In the genomic region with DNA sequence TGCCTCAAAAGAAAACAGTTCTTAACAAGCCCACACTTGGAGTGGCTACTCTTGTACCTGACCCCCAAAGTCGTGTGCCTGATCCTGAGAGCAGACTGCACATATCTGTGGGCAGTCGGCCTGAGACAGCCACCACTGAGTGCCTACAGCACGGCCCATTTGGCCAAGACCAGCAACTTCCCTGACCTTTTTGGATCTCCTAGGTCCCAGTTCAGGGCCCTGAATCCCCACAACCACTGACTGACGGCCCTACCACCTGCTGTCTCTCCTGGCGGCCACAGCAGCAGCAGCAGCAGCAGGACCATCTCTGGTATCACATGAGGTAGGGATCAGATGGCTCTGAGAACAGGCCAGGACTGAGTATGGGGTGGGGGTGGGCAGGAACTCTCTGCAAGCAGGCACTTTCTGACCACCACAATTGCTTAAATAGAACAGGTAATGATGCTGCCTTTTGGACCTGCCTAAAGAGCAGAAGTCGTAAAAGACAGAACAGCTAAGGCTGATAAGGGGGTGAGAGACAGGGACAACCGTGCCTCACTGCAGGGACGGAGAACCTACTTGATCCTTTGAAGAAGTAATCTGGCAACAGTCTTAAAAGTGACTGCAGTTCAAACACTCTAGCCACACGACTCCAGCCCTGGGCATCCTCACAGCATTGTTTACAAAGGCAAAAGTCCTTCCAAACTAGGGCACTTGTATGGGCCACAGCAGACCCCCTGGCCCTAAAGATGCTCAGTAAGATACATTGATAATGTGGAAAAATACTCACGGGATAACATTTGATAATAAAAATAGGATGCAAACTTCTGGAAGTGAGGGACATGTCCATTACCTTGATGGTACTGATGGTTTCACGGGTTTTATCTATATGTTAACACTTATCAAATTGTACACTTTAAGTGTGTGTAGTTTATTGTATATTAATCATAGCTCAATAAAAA, we compare ENCODE assay signal across 10 cellular contexts. TPM values are rescaled to one million over a fixed set of nuclear protein-coding genes. Genes with fewer than 3 reads are reported as not detected.
DNase-seq lines count a peak whose midpoint lies in the region; ATAC-seq and TF ChIP-seq lines count a peak whose summit lies in the region.
"Not testable (repeated sequence)": the region's sequence is repeated elsewhere in the genome, so short reads cannot be mapped to it uniquely, and the experiment has no call there.
"Had no signal": no experiment of that assay in that cellular context is flagged by ENCODE, and none has a peak within 500 bp of the region (broad histone marks: within the 10 kb centered on the region; RNA-seq: fewer than 3 reads in every experiment).

No MANE protein-coding gene starts in this region.

- peak; percentile 36 for DNase-seq in H9
- DNase-seq in WERI-Rb-1: peak; percentile 73
- peak; percentile 0 to 10 for DNase-seq in activated T-cell treated with anti-CD3 and anti-CD28 coated beads, Interleukin-2, amount 50 U/mL, for 72 hours
- peak; percentile 96 for DNase-seq in chondrocyte (ENCODE audit: low spot score)
- DNase-seq in heart left ventricle: peak in 4 of 5 donors; percentile 6 to 25 (median 16)
- DNase-seq in mesenteric fat pad (ENCODE audit: low spot score): peak; percentile 90
- peak; percentile 3 for DNase-seq in prostate gland (ENCODE audit: low spot score)
- DNase-seq in upper lobe of right lung: peak; percentile 66

- H3K4me1 ChIP-seq in H9 (ENCODE audit: insufficient read depth, low read length): not testable (repeated sequence)
- H3K4me1 ChIP-seq in heart left ventricle (peaks cover 4 to 38% (median 20%) of the 10 kb centered on the region in 12 donors), prostate gland (replicated peaks) (peaks cover 14% of the 10 kb centered on the region), upper lobe of right lung (peaks cover 23% of the 10 kb centered on the region)

- H3K4me3 ChIP-seq in WERI-Rb-1 (ENCODE audit: low read depth, low read length); heart left ventricle; prostate gland; upper lobe of right lung: not testable (repeated sequence)

- H3K79me2 ChIP-seq in H9 (ENCODE audit: insufficient read depth, low read length): not testable (repeated sequence)

- not testable (repeated sequence) for TF ChIP-seq POLR2A in heart left ventricle (IDR thresholded peaks at IDR 0.05); prostate gland (IDR thresholded peaks at IDR 0.05)

- not testable (repeated sequence) for H3K36me3 ChIP-seq in WERI-Rb-1, prostate gland
- H3K36me3 ChIP-seq in heart left ventricle (peaks cover 0 to 30% (median 7%) of the 10 kb centered on the region in 9 donors), upper lobe of right lung (peaks cover 13% of the 10 kb centered on the region)

- H3K4me3 Mint-ChIP-seq in H9; activated T-cell treated with anti-CD3 and anti-CD28 coated beads, Interleukin-2, amount 50 U/mL, for 72 hours; chondrocyte (ENCODE audit: unreplicated experiment): not testable (repeated sequence)

- not testable (repeated sequence) for H2AK5ac ChIP-seq in H9 (ENCODE audit: insufficient read length, low read length)

- H3K4ac ChIP-seq in H9 (ENCODE audit: low read depth, low read length): not testable (repeated sequence)

- not testable (repeated sequence) for H3K27me3 Mint-ChIP-seq in H9 (ENCODE audit: low read depth); activated T-cell treated with anti-CD3 and anti-CD28 coated beads, Interleukin-2, amount 50 U/mL, for 72 hours (ENCODE audit: low read depth); chondrocyte (ENCODE audit: low read depth)

- intact Hi-C loops in heart left ventricle (cut with DNase I): loop anchor here in 1 of 10 donors (10.0 kb wide), 1 partner anchor 85 kb away; no protein-coding TSS in a partner anchor
- intact Hi-C loops in prostate gland (cut with DNase I); upper lobe of right lung (cut with DNase I): not testable (repeated sequence)

- H3K56ac ChIP-seq in H9 (ENCODE audit: insufficient read length, low read depth, low read length): not testable (repeated sequence)

- H3K36me3 Mint-ChIP-seq in H9 (ENCODE audit: insufficient read depth in 1 of 3, low read depth in 3 of 3); activated T-cell treated with anti-CD3 and anti-CD28 coated beads, Interleukin-2, amount 50 U/mL, for 72 hours (ENCODE audit: insufficient read depth in 2 of 2); chondrocyte (ENCODE audit: low read depth): not testable (repeated sequence)

- not testable (repeated sequence) for H3K27ac Mint-ChIP-seq in H9; activated T-cell treated with anti-CD3 and anti-CD28 coated beads, Interleukin-2, amount 50 U/mL, for 72 hours; chondrocyte (ENCODE audit: unreplicated experiment)

- not testable (repeated sequence) for H3K18ac ChIP-seq in H9 (ENCODE audit: insufficient read length, low read depth, low read length)

- H4K20me1 ChIP-seq in H9 (ENCODE audit: control insufficient read depth, insufficient read depth, insufficient read length): not testable (repeated sequence)

- not testable (repeated sequence) for H2BK12ac ChIP-seq in H9 (ENCODE audit: insufficient read length, low read depth, low read length)

- not testable (repeated sequence) for H3K9ac ChIP-seq in H9 (ENCODE audit: extremely low read depth, insufficient read length, low read length)

- not testable (repeated sequence) for H4K91ac ChIP-seq in H9 (ENCODE audit: insufficient read length, low read depth, low read length)

- not testable (repeated sequence) for H3K9me3 Mint-ChIP-seq in H9; activated T-cell treated with anti-CD3 and anti-CD28 coated beads, Interleukin-2, amount 50 U/mL, for 72 hours; chondrocyte (ENCODE audit: low read depth)

- not testable (repeated sequence) for TF ChIP-seq CTCF in H9 (conservative IDR thresholded peaks at IDR 0.05); chondrocyte (IDR thresholded peaks at IDR 0.05); heart left ventricle (IDR thresholded peaks at IDR 0.05); prostate gland (IDR thresholded peaks at IDR 0.05); upper lobe of right lung (IDR thresholded peaks at IDR 0.05)
- TF ChIP-seq CTCF in WERI-Rb-1 (IDR thresholded peaks at IDR 0.05; ENCODE audit: low read depth, low read length): peak; percentile 6; the same call in 1 of the 2 replicates

- no CpG with 5 or more reads among the region's 11 CpGs for WGBS in H9 (ENCODE audit: extremely low coverage, insufficient read length, low lambda C conversion rate)
- 70 to 73% (median 71%) methylated on average over 11 of the region's 11 CpGs for WGBS in heart left ventricle, 4 donors
- 66% methylated on average over 11 of the region's 11 CpGs for WGBS in prostate gland

- H2BK20ac ChIP-seq in H9 (ENCODE audit: low read depth, low read length, poor library complexity, severe bottlenecking): not testable (repeated sequence)

- not testable (repeated sequence) for ATAC-seq in activated T-cell treated with anti-CD3 and anti-CD28 coated beads, Interleukin-2, amount 50 U/mL, for 72 hours (replicated peaks in 1 of 2); upper lobe of right lung
- peak in 1 of 4 donors; percentile 1 for ATAC-seq in heart left ventricle

- H4K5ac ChIP-seq in H9 (ENCODE audit: insufficient read length, low read depth, low read length): not testable (repeated sequence)

- not testable (repeated sequence) for H3K9me3 ChIP-seq in H9 (ENCODE audit: control insufficient read depth, low read depth, low read length); WERI-Rb-1 (ENCODE audit: severe bottlenecking); heart left ventricle; prostate gland; upper lobe of right lung

- not testable (repeated sequence) for H3K27ac ChIP-seq in H9 (ENCODE audit: insufficient read length, low read depth, low read length); WERI-Rb-1; heart left ventricle; prostate gland; upper lobe of right lung

- H2BK15ac ChIP-seq in H9 (ENCODE audit: low read depth, low read length): not testable (repeated sequence)

- not testable (repeated sequence) for H2AFZ ChIP-seq in H9 (ENCODE audit: low read length)

- H2BK5ac ChIP-seq in H9 (ENCODE audit: insufficient read length, low read length): not testable (repeated sequence)

- not testable (repeated sequence) for H3K14ac ChIP-seq in H9 (ENCODE audit: insufficient read depth, low read length)

- not testable (repeated sequence) for H3K23me2 ChIP-seq in H9 (ENCODE audit: insufficient read length, low read depth, low read length, poor library complexity, severe bottlenecking)

- not testable (repeated sequence) for H3K79me1 ChIP-seq in H9 (ENCODE audit: insufficient read depth, low read depth, low read length, poor library complexity, severe bottlenecking)

- H3K4me2 ChIP-seq in H9 (ENCODE audit: insufficient read depth, insufficient read length, low read length): not testable (repeated sequence)

- not testable (repeated sequence) for H3K23ac ChIP-seq in H9 (ENCODE audit: insufficient read length, low read depth, low read length)

- not testable (repeated sequence) for H2BK120ac ChIP-seq in H9 (ENCODE audit: low read depth, low read length, poor library complexity, severe bottlenecking)

- not testable (repeated sequence) for H3K4me1 Mint-ChIP-seq in H9; activated T-cell treated with anti-CD3 and anti-CD28 coated beads, Interleukin-2, amount 50 U/mL, for 72 hours (ENCODE audit: low read depth); chondrocyte (ENCODE audit: low read depth)

- H3K27me3 ChIP-seq in H9 (ENCODE audit: insufficient read depth, low read length); WERI-Rb-1 (ENCODE audit: insufficient read depth, low read depth, severe bottlenecking); heart left ventricle; prostate gland (replicated peaks; ENCODE audit: insufficient read depth); upper lobe of right lung: not testable (repeated sequence)

- H4K8ac ChIP-seq in H9 (replicated peaks; ENCODE audit: insufficient read length, low read depth, low read length): not testable (repeated sequence)

- H3T11ph ChIP-seq in H9 (ENCODE audit: low read length): not testable (repeated sequence)

RNA-seq across cellular contexts. Expression of a gene that starts 26.0 kb away (rescaled TPM):
- total RNA-seq in H9 (2021): 27.7 and 29.3 TPM in 2 replicates
- total RNA-seq in activated T-cell treated with anti-CD3 and anti-CD28 coated beads, Interleukin-2, amount 50 U/mL, for 72 hours: 10 to 100 TPM; 14.7 to 17.6 TPM
- 52.1 to 67.7 TPM (median 58.9 TPM) in 3 replicates for total RNA-seq in chondrocyte
- total RNA-seq in heart left ventricle: 10 to 100 TPM in 8 of 9 donors, 1 to 10 TPM in 1; 4.7 to 18.2 (median 14.3) TPM
- polyA plus RNA-seq in heart left ventricle: 1 to 10 TPM; 4.4 to 4.8 TPM
- 25.8 TPM for total RNA-seq in mesenteric fat pad
- 10 to 100 TPM; 29.9 to 58.6 TPM for total RNA-seq in prostate gland
- total RNA-seq in upper lobe of right lung: 31.2 TPM

RNA-seq across cellular contexts. Expression of a gene that starts 27.4 kb away (rescaled TPM):
- total RNA-seq in H9 (2021): 1,874 and 2,051 TPM in 2 replicates
- total RNA-seq in activated T-cell treated with anti-CD3 and anti-CD28 coated beads, Interleukin-2, amount 50 U/mL, for 72 hours: 1,000 to 10,000 TPM; 1,100 to 1,278 TPM
- total RNA-seq in chondrocyte: 1,438 to 1,620 TPM (median 1,579 TPM) in 3 replicates
- total RNA-seq in heart left ventricle: 1,000 to 10,000 TPM in 6 of 9 donors, 100 to 1,000 TPM in 1, not detected in 2; 364 to 3,776 (median 2,470) TPM
- polyA plus RNA-seq in heart left ventricle: not detected
- total RNA-seq in mesenteric fat pad: 6,165 TPM
- under 1 TPM; under 0.01 TPM for total RNA-seq in prostate gland
- 6,622 TPM for total RNA-seq in upper lobe of right lung
- total RNA-seq: H4 had no signal
- polyA plus RNA-seq: hepatocyte had no signal

Comparison
In these comparisons a context has a peak if more than half of its experiments do, and no peak if none do; other contexts are left out.
1. DNase-seq: peak in every context shown above with its lines; median percentile 96 in chondrocyte; 90 in mesenteric fat pad; 73 in WERI-Rb-1; 66 in upper lobe of right lung; 36 in H9; 16 in heart left ventricle; 5 in activated T-cell treated with anti-CD3 and anti-CD28 coated beads, Interleukin-2, amount 50 U/mL, for 72 hours; 3 in prostate gland.